ENCODE assay signal across 1 cellular context in genomic region chr1:236523704-236524141, GRCh38.
TF ChIP-seq lines count a peak whose summit lies in the region.

TSS of gene LGALS8 (plus strand) at chr1:236523982. CDS start at chr1:236526071, 2,089 bp downstream.

TF ChIP-seq in HepG2, 621 proteins besides CTCF, POLR2A, EP300 and RAD21 (continued from another document and continues in another):
- TF ChIP-seq ZBED4 (CRISPR knock-in tag; IDR thresholded peaks at IDR 0.05; ENCODE audit: borderline replicate concordance): no peak
- TF ChIP-seq ARNT (IDR thresholded peaks at IDR 0.05): no peak
- no peak; the same call in 1 of the 2 replicates for TF ChIP-seq MAFG (CRISPR knock-in tag; IDR thresholded peaks at IDR 0.05)
- peak; percentile 84 for TF ChIP-seq SNAPC4 (CRISPR knock-in tag; IDR thresholded peaks at IDR 0.05)
- TF ChIP-seq KDM2A (CRISPR knock-in tag; IDR thresholded peaks at IDR 0.05; ENCODE audit: borderline replicate concordance, low read depth): peak; percentile 77
- TF ChIP-seq PTBP1 (IDR thresholded peaks at IDR 0.05; ENCODE audit: low read depth, low read length, poor library complexity, severe bottlenecking): peak; percentile 44
- 0 out of 2 replicates have a peak, but pooled peaks have one; percentile 15 for TF ChIP-seq IRF1 (CRISPR knock-in tag; IDR thresholded peaks at IDR 0.05; ENCODE audit: low read depth)
- peak; percentile 12; the same call in 1 of the 2 replicates for TF ChIP-seq SMYD3 (CRISPR knock-in tag; IDR thresholded peaks at IDR 0.05)
- peak; percentile 82 for TF ChIP-seq ZNF670 (CRISPR knock-in tag; IDR thresholded peaks at IDR 0.05; ENCODE audit: borderline replicate concordance)
- TF ChIP-seq NR0B2 (CRISPR knock-in tag; IDR thresholded peaks at IDR 0.05): peak; percentile 65; the same call in 1 of the 2 replicates
- peak; percentile 91 for TF ChIP-seq RBFOX2 (IDR thresholded peaks at IDR 0.05; ENCODE audit: low read depth, low read length)
- TF ChIP-seq CAMTA2 (CRISPR knock-in tag; IDR thresholded peaks at IDR 0.05; ENCODE audit: borderline replicate concordance): 0 out of 2 replicates have a peak, but pooled peaks have one; percentile 30
- TF ChIP-seq MXD1 (CRISPR knock-in tag; IDR thresholded peaks at IDR 0.05): peak; percentile 39; the same call in 1 of the 2 replicates
- no peak for TF ChIP-seq THRA (CRISPR knock-in tag; IDR thresholded peaks at IDR 0.05; ENCODE audit: borderline replicate concordance)
- TF ChIP-seq ZGPAT (CRISPR knock-in tag; IDR thresholded peaks at IDR 0.05): no peak; the same call in 1 of the 2 replicates
- TF ChIP-seq KAT7 (CRISPR knock-in tag; IDR thresholded peaks at IDR 0.05; ENCODE audit: borderline replicate concordance): no peak; the same call in 1 of the 2 replicates
- TF ChIP-seq MEIS2 (CRISPR knock-in tag; IDR thresholded peaks at IDR 0.05): no peak
- TF ChIP-seq YEATS4 (CRISPR knock-in tag; IDR thresholded peaks at IDR 0.05; ENCODE audit: borderline replicate concordance): peak; percentile 21
- TF ChIP-seq BCLAF1 (IDR thresholded peaks at IDR 0.05): no peak
- TF ChIP-seq ZFP1 (CRISPR knock-in tag; IDR thresholded peaks at IDR 0.05): no peak
- peak; percentile 67; the same call in 1 of the 2 replicates for TF ChIP-seq ZNF274 (CRISPR knock-in tag; IDR thresholded peaks at IDR 0.05)
- no peak for TF ChIP-seq ATF6 (CRISPR knock-in tag; conservative IDR thresholded peaks at IDR 0.05)
- no peak for TF ChIP-seq FOXP1 (IDR thresholded peaks at IDR 0.05)
- no peak for TF ChIP-seq FOXP1 (CRISPR knock-in tag; IDR thresholded peaks at IDR 0.05)
- TF ChIP-seq ZNF891 (CRISPR knock-in tag; IDR thresholded peaks at IDR 0.05): no peak; the same call in 1 of the 2 replicates
- peak; percentile 76 for TF ChIP-seq ZFY (CRISPR knock-in tag; IDR thresholded peaks at IDR 0.05)
- no peak for TF ChIP-seq ZNF572 (CRISPR knock-in tag; IDR thresholded peaks at IDR 0.05)
- TF ChIP-seq NR1H2 (CRISPR knock-in tag; IDR thresholded peaks at IDR 0.05; ENCODE audit: borderline replicate concordance, low read depth): no peak
- TF ChIP-seq ZNF280B (CRISPR knock-in tag; IDR thresholded peaks at IDR 0.05; ENCODE audit: borderline replicate concordance): peak; percentile 49; the same call in 1 of the 2 replicates
- 0 out of 2 replicates have a peak, but pooled peaks have one; percentile 27 for TF ChIP-seq ZBTB14 (CRISPR knock-in tag; IDR thresholded peaks at IDR 0.05)
